Comparison of ENCODE assay signal across 28 cellular contexts in the genomic region with DNA sequence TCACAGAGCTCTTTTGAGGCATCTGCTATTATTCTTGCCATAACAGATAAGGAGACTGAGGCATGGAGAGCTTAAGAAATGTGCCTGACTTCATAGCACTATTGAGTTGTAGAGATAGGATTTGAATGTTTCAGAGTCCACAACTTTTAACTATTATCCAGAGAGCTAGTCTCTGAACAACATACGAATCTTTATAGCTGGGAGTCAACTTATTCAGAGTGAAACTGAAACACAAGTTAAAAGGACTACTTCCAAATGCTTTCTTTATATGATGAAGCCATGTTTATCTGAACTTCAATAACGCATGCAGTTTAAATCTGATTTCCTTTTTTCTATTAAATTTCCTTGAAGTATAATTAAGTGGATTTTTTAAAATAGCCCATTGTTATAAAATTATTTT.
DNase-seq lines count a peak whose midpoint lies in the region; ATAC-seq and TF ChIP-seq lines count a peak whose summit lies in the region.
"Had no signal": no experiment of that assay in that cellular context is flagged by ENCODE, and none has a peak within 500 bp of the region (broad histone marks: within the 10 kb centered on the region; RNA-seq: fewer than 3 reads in every experiment).

No MANE protein-coding gene starts in this region.

- H3K27ac ChIP-seq in tibial artery = no peak overlapping the region
- H3K27ac ChIP-seq: pancreas had no signal

- POLR2A ChIA-PET in activated CD4-positive, alpha-beta T cell treated with anti-CD3 and anti-CD28 coated beads, Interleukin-2, amount 10 ng/mL, durations not matched to agents 7 days and 5 days (lab: Charles Lee) = no interaction called here
- POLR2A ChIA-PET in activated CD4-positive, alpha-beta T cell treated with anti-CD3 and anti-CD28 coated beads for 36 hours (lab: Charles Lee) = no interaction called here

- ATAC-seq in activated CD4-positive, alpha-beta T cell treated with anti-CD3 and anti-CD28 coated beads for 36 hours = no peak
- ATAC-seq in GM19372 (IDR thresholded peaks at IDR 0.05; ENCODE audit: low read depth, unreplicated experiment) (peak; percentile 72), HG03354 (IDR thresholded peaks at IDR 0.05; ENCODE audit: poor library complexity, severe bottlenecking, unreplicated experiment) (peak; percentile 80), natural killer cell (peak; percentile 66 to 70 (median 68))
- ATAC-seq: left lobe of liver; pancreas; right cardiac atrium; stimulated activated naive CD8-positive, alpha-beta T cell treated with anti-CD3 and anti-CD28 coated beads, Interleukin-15, amount 100 ng/mL, for 72 hours had no signal

- no peaks in the 10 kb centered on the region for H3K9me3 ChIP-seq in tibial artery
- H3K9me3 ChIP-seq in MG63 = peaks cover 8% of the 10 kb centered on the region
- H3K9me3 ChIP-seq: pancreas had no signal

- H3K27ac Mint-ChIP-seq in activated CD4-positive, alpha-beta T cell treated with anti-CD3 and anti-CD28 coated beads, Interleukin-2, amount 10 ng/mL, durations not matched to agents 7 days and 5 days = peak overlapping the region; percentile 10
- H3K27ac Mint-ChIP-seq in activated CD4-positive, alpha-beta T cell treated with anti-CD3 and anti-CD28 coated beads for 36 hours = no peak overlapping the region
- H3K27ac Mint-ChIP-seq in natural killer cell = peak overlapping the region; percentile 52 to 78
- H3K27ac Mint-ChIP-seq: nephron; stimulated activated naive CD8-positive, alpha-beta T cell treated with anti-CD3 and anti-CD28 coated beads, Interleukin-15, amount 100 ng/mL, for 72 hours had no signal

- CTCF ChIA-PET in activated CD4-positive, alpha-beta T cell treated with anti-CD3 and anti-CD28 coated beads, Interleukin-2, amount 10 ng/mL, durations not matched to agents 7 days and 5 days (lab: Charles Lee) = no interaction called here
- CTCF ChIA-PET in activated CD4-positive, alpha-beta T cell treated with anti-CD3 and anti-CD28 coated beads for 36 hours (lab: Charles Lee) = no interaction called here

- peaks cover 5% of the 10 kb centered on the region for H3K36me3 Mint-ChIP-seq in activated CD4-positive, alpha-beta T cell treated with anti-CD3 and anti-CD28 coated beads, Interleukin-2, amount 10 ng/mL, durations not matched to agents 7 days and 5 days (ENCODE audit: low read depth)
- H3K36me3 Mint-ChIP-seq in activated CD4-positive, alpha-beta T cell treated with anti-CD3 and anti-CD28 coated beads for 36 hours (ENCODE audit: low read depth) = peaks cover 4% of the 10 kb centered on the region
- peaks cover 37% of the 10 kb centered on the region for H3K36me3 Mint-ChIP-seq in natural killer cell

- H3K4me3 ChIP-seq in tibial artery = no peak overlapping the region
- H3K4me3 ChIP-seq in MG63 = no peak overlapping the region
- H3K4me3 ChIP-seq: pancreas had no signal

- H3K4me1 Mint-ChIP-seq in activated CD4-positive, alpha-beta T cell treated with anti-CD3 and anti-CD28 coated beads, Interleukin-2, amount 10 ng/mL, durations not matched to agents 7 days and 5 days = peaks cover 16% of the 10 kb centered on the region
- H3K4me1 Mint-ChIP-seq in activated CD4-positive, alpha-beta T cell treated with anti-CD3 and anti-CD28 coated beads for 36 hours = peaks cover 6% of the 10 kb centered on the region
- H3K4me1 Mint-ChIP-seq in natural killer cell = peaks cover 16 to 28% of the 10 kb centered on the region in 2 donors
- H3K4me1 Mint-ChIP-seq: nephron; stimulated activated naive CD8-positive, alpha-beta T cell treated with anti-CD3 and anti-CD28 coated beads, Interleukin-15, amount 100 ng/mL, for 72 hours had no signal

- no peaks in the 10 kb centered on the region for H3K27me3 Mint-ChIP-seq in activated CD4-positive, alpha-beta T cell treated with anti-CD3 and anti-CD28 coated beads, Interleukin-2, amount 10 ng/mL, durations not matched to agents 7 days and 5 days
- H3K27me3 Mint-ChIP-seq in activated CD4-positive, alpha-beta T cell treated with anti-CD3 and anti-CD28 coated beads for 36 hours = no peaks in the 10 kb centered on the region
- H3K27me3 Mint-ChIP-seq in natural killer cell (ENCODE audit: low read depth in 2 of 2) = no peaks in the 10 kb centered on the region
- H3K27me3 Mint-ChIP-seq: stimulated activated naive CD8-positive, alpha-beta T cell treated with anti-CD3 and anti-CD28 coated beads, Interleukin-15, amount 100 ng/mL, for 72 hours had no signal

- H3K9me3 Mint-ChIP-seq in activated CD4-positive, alpha-beta T cell treated with anti-CD3 and anti-CD28 coated beads, Interleukin-2, amount 10 ng/mL, durations not matched to agents 7 days and 5 days = peaks cover 12% of the 10 kb centered on the region
- peaks cover 17% of the 10 kb centered on the region for H3K9me3 Mint-ChIP-seq in activated CD4-positive, alpha-beta T cell treated with anti-CD3 and anti-CD28 coated beads for 36 hours (ENCODE audit: low read depth)
- H3K9me3 Mint-ChIP-seq in natural killer cell = peaks cover 14 to 17% of the 10 kb centered on the region in 2 donors

- intact Hi-C loops in activated CD4-positive, alpha-beta T cell treated with anti-CD3 and anti-CD28 coated beads for 36 hours (cut with DNase I, micrococcal nuclease) = no loop called here
- intact Hi-C loops in natural killer cell (cut with micrococcal nuclease) (no loop called here), tibial artery (cut with DNase I; ENCODE audit: low total_unique reads) (no loop called here)

- TF ChIP-seq CTCF in natural killer cell (IDR thresholded peaks at IDR 0.05) = no peak
- no peak for TF ChIP-seq CTCF in tibial artery (IDR thresholded peaks at IDR 0.05)

- DNase-seq in activated CD4-positive, alpha-beta T cell treated with anti-CD3 and anti-CD28 coated beads, Interleukin-2, amount 10 ng/mL, durations not matched to agents 7 days and 5 days = no peak
- no peak for DNase-seq in activated CD4-positive, alpha-beta T cell treated with anti-CD3 and anti-CD28 coated beads for 36 hours
- DNase-seq in natural killer cell (no peak), tibial artery (no peak), DMS79 treated with DMSO at 0.1 percent for 48 hours (lab: John Stamatoyannopoulos, UW) (no peak), MG63 (no peak)
- DNase-seq: 8988T; activated CD4-positive, CD25-positive, alpha-beta regulatory T cell treated with anti-CD3 and anti-CD28 coated beads, Interleukin-2, amount 50 U/mL, for 72 hours; activated naive CD4-positive, alpha-beta T cell treated with Interleukin-2 at 50 U/mL for 16 hours; activated T-cell treated with anti-CD3 and anti-CD28 coated beads, Interleukin-2, amount 50 U/mL, for 48 hours; aorta; central memory CD4-positive, alpha-beta T cell; dermis blood vessel endothelial cell; H7; NCI-H1092 treated with DMSO at 0.1 percent for 48 hours; NCI-H2081; NCI-H446; pancreas; right cardiac atrium; SIG-M5; stimulated activated CD4-positive, alpha-beta T cell treated with anti-CD3 and anti-CD28 coated beads, Interleukin-12 subunit alpha, Interleukin-12 subunit beta, amount 100 ng/mL, for 4 hours; stimulated activated CD4-positive, alpha-beta T cell treated with anti-CD3 and anti-CD28 coated beads, Interleukin-4, amount 100 ng/mL, for 4 hours; stimulated activated naive CD8-positive, alpha-beta T cell treated with anti-CD3 and anti-CD28 coated beads, Interleukin-15, amount 100 ng/mL, for 72 hours; trophoblast cell had no signal

- H3K4me3 Mint-ChIP-seq in activated CD4-positive, alpha-beta T cell treated with anti-CD3 and anti-CD28 coated beads, Interleukin-2, amount 10 ng/mL, durations not matched to agents 7 days and 5 days = no peak overlapping the region
- H3K4me3 Mint-ChIP-seq in activated CD4-positive, alpha-beta T cell treated with anti-CD3 and anti-CD28 coated beads for 36 hours = no peak overlapping the region
- peak overlapping the region; percentile 1 for H3K4me3 Mint-ChIP-seq in natural killer cell
- H3K4me3 Mint-ChIP-seq: nephron; stimulated activated naive CD8-positive, alpha-beta T cell treated with anti-CD3 and anti-CD28 coated beads, Interleukin-15, amount 100 ng/mL, for 72 hours had no signal

- no peaks in the 10 kb centered on the region for H3K27me3 ChIP-seq in tibial artery
- H3K27me3 ChIP-seq in MG63 = no peaks in the 10 kb centered on the region
- H3K27me3 ChIP-seq: pancreas had no signal

- H3K4me1 ChIP-seq in tibial artery = no peaks in the 10 kb centered on the region
- H3K4me1 ChIP-seq: pancreas had no signal

- no peaks in the 10 kb centered on the region for H3K36me3 ChIP-seq in tibial artery
- no peaks in the 10 kb centered on the region; the same call in 1 of the 2 replicates for H3K36me3 ChIP-seq in MG63
- H3K36me3 ChIP-seq: pancreas had no signal
